Comparison of ENCODE assay signal across 8 cellular contexts in genomic region chr1:179706339-179706941, GRCh38. TPM values are rescaled to one million over a fixed set of nuclear protein-coding genes. Genes with fewer than 3 reads are reported as not detected.
A peak's percentile ranks its signal among the peaks of the same experiment; 100 is the strongest.
DNase-seq lines count a peak whose midpoint lies in the region; ATAC-seq and TF ChIP-seq lines count a peak whose summit lies in the region.

No MANE protein-coding gene starts in this region.

- H2BK12ac ChIP-seq in neuronal stem cell (ENCODE audit: low read length): no peak overlapping the region

- H3K4me2 ChIP-seq in neuronal stem cell (ENCODE audit: insufficient read depth, low read length, poor library complexity, severe bottlenecking): no peak overlapping the region

- H2AK5ac ChIP-seq in neuronal stem cell (ENCODE audit: low read depth, low read length): no peak overlapping the region

- H3K27me3 Mint-ChIP-seq in type B pancreatic cell: peaks cover 7% of the 10 kb centered on the region

- no peaks in the 10 kb centered on the region for H3K4me1 ChIP-seq in neuronal stem cell (ENCODE audit: control insufficient read depth in 2 of 2, insufficient read depth in 1 of 2, low read depth in 1 of 2, low read length in 2 of 2)

- no peak overlapping the region for H2BK15ac ChIP-seq in neuronal stem cell (ENCODE audit: low read length)

- peaks cover 34% of the 10 kb centered on the region for H3K4me1 Mint-ChIP-seq in type B pancreatic cell (ENCODE audit: unreplicated experiment)

- no peak overlapping the region for H3K23ac ChIP-seq in neuronal stem cell (ENCODE audit: low read depth, low read length, poor library complexity)

- H2BK5ac ChIP-seq in neuronal stem cell (ENCODE audit: low read length): no peak overlapping the region

- no peak overlapping the region for H4K91ac ChIP-seq in neuronal stem cell (ENCODE audit: low read depth, low read length, poor library complexity)

- H3K27ac ChIP-seq in neuronal stem cell (replicated peaks; ENCODE audit: low read length): no peak overlapping the region

- peak; percentile 50 for ATAC-seq in HG03354 (IDR thresholded peaks at IDR 0.05; ENCODE audit: poor library complexity, severe bottlenecking, unreplicated experiment)
- no peak for ATAC-seq in HG02610 (IDR thresholded peaks at IDR 0.05; ENCODE audit: unreplicated experiment)

- H3K4ac ChIP-seq in neuronal stem cell (ENCODE audit: low read length): no peak overlapping the region

- no peak overlapping the region for H3K27ac Mint-ChIP-seq in type B pancreatic cell

- no peak overlapping the region for H3K4me3 ChIP-seq in neuronal stem cell (ENCODE audit: low read length in 2 of 2)

- H3K27me3 ChIP-seq in neuronal stem cell (ENCODE audit: control insufficient read depth in 3 of 3, insufficient read depth in 3 of 3, low read depth in 1 of 3, low read length in 3 of 3): no peaks in the 10 kb centered on the region

- no peaks in the 10 kb centered on the region for H3K36me3 Mint-ChIP-seq in type B pancreatic cell

- no peak overlapping the region for H3K9ac ChIP-seq in neuronal stem cell (ENCODE audit: low read depth, low read length, poor library complexity)

- H2BK120ac ChIP-seq in neuronal stem cell (ENCODE audit: low read depth, low read length): no peak overlapping the region

- no peak overlapping the region for H3K14ac ChIP-seq in neuronal stem cell (ENCODE audit: low read length)

- H3K79me1 ChIP-seq in neuronal stem cell (ENCODE audit: low read depth, low read length): no peaks in the 10 kb centered on the region

- WGBS in neuronal stem cell (ENCODE audit: extremely low coverage in 2 of 2, insufficient read length in 2 of 2, insufficient replicate concordance in 1 of 2), 2 donors: no CpG with 5 or more reads among the region's 3 CpGs

- no peaks in the 10 kb centered on the region for H3K9me3 ChIP-seq in neuronal stem cell (replicated peaks in 1 of 2; ENCODE audit: control insufficient read depth in 2 of 2, insufficient read depth in 1 of 2, low read depth in 1 of 2, low read length in 2 of 2)

- H3K18ac ChIP-seq in neuronal stem cell (ENCODE audit: low read length): no peak overlapping the region

- H3K36me3 ChIP-seq in neuronal stem cell (replicated peaks in 1 of 2; ENCODE audit: control insufficient read depth in 2 of 2, insufficient read depth in 2 of 2, low read length in 2 of 2): no peaks in the 10 kb centered on the region

- H3K9me3 Mint-ChIP-seq in type B pancreatic cell: no peaks in the 10 kb centered on the region

- peak; percentile 94 for TF ChIP-seq CTCF in type B pancreatic cell (conservative IDR thresholded peaks at IDR 0.05)

- H4K8ac ChIP-seq in neuronal stem cell (ENCODE audit: low read depth, low read length): no peak overlapping the region

- H3K4me3 Mint-ChIP-seq in type B pancreatic cell: no peak overlapping the region

- no peak for TF ChIP-seq POLR2A in erythroblast (IDR thresholded peaks at IDR 0.05; ENCODE audit: low read length)

- peak overlapping the region; percentile 5 for H2AFZ ChIP-seq in neuronal stem cell (ENCODE audit: low read length)

- DNase-seq in COLO668 (lab: John Stamatoyannopoulos, UW; ENCODE audit: unreplicated experiment) (peak; percentile 64), NCI-H82 (lab: John Stamatoyannopoulos, UW) (peak; percentile 78), erythroblast (lab: John Stamatoyannopoulos, UW) (peak; percentile 56 to 75), neuronal stem cell (ENCODE audit: low spot score) (peak; percentile 69), type B pancreatic cell (ENCODE audit: extremely low spot score, unreplicated experiment) (no peak)
- DNase-seq in activated CD8-positive, alpha-beta memory T cell treated with anti-CD3 and anti-CD28 coated beads for 24 hours: peak; percentile 66

RNA-seq across cellular contexts. Expression of gene FAM163A, which starts 36.7 kb away (rescaled TPM):
- 0.33 TPM for polyA plus RNA-seq in neuronal stem cell (2013, experiment 1 of 2)
- polyA plus RNA-seq in neuronal stem cell (2013, experiment 2 of 2): 0.29 TPM
- 1.4 and 2.5 TPM in 2 replicates for total RNA-seq in type B pancreatic cell (ENCODE audit: low replicate concordance)
